Comparison of ENCODE assay signal across 8 cellular contexts in the genomic region with DNA sequence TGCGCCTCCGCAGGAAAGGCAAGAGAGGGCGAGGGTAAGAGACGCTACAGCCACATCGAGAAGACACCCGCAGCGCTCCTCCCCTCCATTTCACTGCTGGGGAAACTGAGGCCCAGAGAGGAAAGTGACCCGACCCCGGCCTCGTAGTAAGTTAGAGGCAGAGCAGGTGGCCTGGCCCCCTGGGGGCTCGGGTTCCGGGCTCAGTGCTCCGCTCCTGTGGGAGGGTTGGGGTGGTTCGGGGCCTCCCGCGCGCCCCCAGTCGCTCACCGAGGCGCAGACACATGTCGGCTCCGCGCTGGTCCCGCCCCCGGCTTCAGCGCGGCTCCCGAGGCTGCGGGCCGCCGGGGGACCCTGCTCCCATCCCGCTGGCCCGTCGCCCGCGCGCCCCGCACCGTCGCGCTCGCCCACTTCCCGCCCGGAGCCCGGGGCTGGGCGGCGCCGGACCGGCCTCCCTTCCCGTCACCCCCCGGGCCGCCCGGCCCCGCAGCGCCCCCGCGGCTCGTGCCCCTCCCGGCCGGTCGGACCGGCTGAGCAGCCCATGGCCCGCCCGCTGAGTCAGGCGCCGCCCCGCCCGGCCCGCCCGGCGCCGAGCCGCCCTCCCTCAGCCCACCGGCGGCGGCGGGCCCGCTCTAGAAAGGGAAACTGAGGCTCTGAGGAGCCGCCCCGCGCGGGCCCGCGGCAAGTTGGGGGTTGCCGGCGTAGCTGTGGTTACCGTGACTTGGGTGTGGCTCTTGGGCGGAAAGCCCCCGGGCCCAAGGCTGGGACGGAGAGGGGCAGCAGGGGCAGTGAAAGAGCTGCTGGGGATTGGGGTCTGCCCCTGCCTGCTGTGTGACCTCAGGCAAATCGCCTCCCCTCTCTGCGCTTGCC. TPM values are rescaled to one million over a fixed set of nuclear protein-coding genes. Genes with fewer than 3 reads are reported as not detected.
A peak's percentile ranks its signal among the peaks of the same experiment; 100 is the strongest.
DNase-seq lines count a peak whose midpoint lies in the region; ATAC-seq and TF ChIP-seq lines count a peak whose summit lies in the region.

A gene with protein sequence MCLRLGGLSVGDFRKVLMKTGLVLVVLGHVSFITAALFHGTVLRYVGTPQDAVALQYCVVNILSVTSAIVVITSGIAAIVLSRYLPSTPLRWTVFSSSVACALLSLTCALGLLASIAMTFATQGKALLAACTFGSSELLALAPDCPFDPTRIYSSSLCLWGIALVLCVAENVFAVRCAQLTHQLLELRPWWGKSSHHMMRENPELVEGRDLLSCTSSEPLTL (minus strand): TSS at position 434 of the 867 bp plus-strand sequence. CDS start 151 bp downstream, at position 283.

- peaks cover 0 to 13% (median 2%) of the 10 kb centered on the region in 4 donors for H3K4me1 ChIP-seq in right lobe of liver
- H3K4me1 ChIP-seq in suprapubic skin, result peaks cover 20% of the 10 kb centered on the region

- H3K27me3 ChIP-seq in right lobe of liver (no peaks in the 10 kb centered on the region), suprapubic skin (no peaks in the 10 kb centered on the region)

- no peak for TF ChIP-seq CTCF in choroid plexus epithelial cell (conservative IDR thresholded peaks at IDR 0.05; ENCODE audit: low read depth, low read length)
- no peak for TF ChIP-seq CTCF in right lobe of liver (IDR thresholded peaks at IDR 0.05)
- TF ChIP-seq CTCF in suprapubic skin (IDR thresholded peaks at IDR 0.05), result no peak

- WGBS in right lobe of liver (ENCODE audit: insufficient coverage, low coverage, low lambda C conversion rate, missing lambda C conversion rate), result 30% methylated on average over 3 of the region's 92 CpGs
- WGBS in suprapubic skin, result 0% methylated on average over 4 of the region's 92 CpGs

- no peak for TF ChIP-seq EP300 in suprapubic skin (IDR thresholded peaks at IDR 0.05)

- intact Hi-C loops in right lobe of liver (cut with DNase I), result no loop called here

- no peak within 1 kb of the TSS for H3K27ac ChIP-seq in right lobe of liver
- peak within 1 kb of the TSS; percentile 60 for H3K27ac ChIP-seq in suprapubic skin

- TF ChIP-seq POLR2A in right lobe of liver (IDR thresholded peaks at IDR 0.05) (peak; percentile 14), suprapubic skin (IDR thresholded peaks at IDR 0.05) (no peak)

- peak within 1 kb of the TSS; percentile 61 for H3K4me3 ChIP-seq in choroid plexus epithelial cell (ENCODE audit: low read depth, low read length)
- peak within 1 kb of the TSS; percentile 49 to 57 (median 51) for H3K4me3 ChIP-seq in right lobe of liver
- H3K4me3 ChIP-seq in suprapubic skin, result peak within 1 kb of the TSS; percentile 79

- DNase-seq in DMS 273 (lab: John Stamatoyannopoulos, UW; ENCODE audit: unreplicated experiment) (peak; percentile 70), DMS 273 treated with DMSO at 0.1 percent for 48 hours (lab: John Stamatoyannopoulos, UW) (no peak), NCI-H226 (peak; percentile 29), choroid plexus epithelial cell (ENCODE audit: low read depth) (no peak), right lobe of liver (peak in 1 of 3 donors; percentile 73), suprapubic skin (ENCODE audit: low spot score in 2 of 2) (no peak), dedifferentiated amniotic fluid mesenchymal stem cell (ENCODE audit: extremely low spot score) (no peak), UCSD-AML1 (lab: John Stamatoyannopoulos, UW; ENCODE audit: unreplicated experiment) (no peak)

- no peaks in the 10 kb centered on the region for H3K36me3 ChIP-seq in right lobe of liver
- H3K36me3 ChIP-seq in suprapubic skin, result no peaks in the 10 kb centered on the region

- H3K9me3 ChIP-seq in right lobe of liver (no peaks in the 10 kb centered on the region), suprapubic skin (no peaks in the 10 kb centered on the region)

- ATAC-seq in right lobe of liver, result peak; percentile 66 to 79 (median 76)

RNA-seq across cellular contexts. Expression of the gene that starts here (rescaled TPM):
- total RNA-seq in right lobe of liver (10 to 100 TPM in 3 of 6 experiments, 1 to 10 TPM in 3; 3.9 to 14.4 (median 9.0) TPM), suprapubic skin (100 to 1,000 TPM in 3 of 4 donors, 10 to 100 TPM in 1; 61.9 to 283 (median 228) TPM)

Comparison
In these comparisons a context has a peak if more than half of its experiments do, and no peak if none do; other contexts are left out.
1. RNA of the gene that starts here (total RNA-seq): 61.9 to 283 TPM in suprapubic skin; 3.9 to 14.4 TPM in right lobe of liver; every median in the first group is over 4 times any median in the second.
2. DNase-seq: peak in DMS 273 (single experiment) and NCI-H226 (single experiment); none in DMS 273 treated with DMSO at 0.1 percent for 48 hours (single experiment), choroid plexus epithelial cell (single experiment), suprapubic skin (0 of 2), dedifferentiated amniotic fluid mesenchymal stem cell (single experiment) and UCSD-AML1 (single experiment).
3. Peak in every context shown above with its lines, with median percentiles within 50 percentile points of each other: H3K4me3 ChIP-seq.